10 cellular contexts compared by ENCODE assay signal in genomic region chr5:135729582-135729879, GRCh38.
DNase-seq lines count a peak whose midpoint lies in the region; ATAC-seq and TF ChIP-seq lines count a peak whose summit lies in the region.
"Had no signal": no experiment of that assay in that cellular context is flagged by ENCODE, and none has a peak within 500 bp of the region (broad histone marks: within the 10 kb centered on the region; RNA-seq: fewer than 3 reads in every experiment).

No MANE protein-coding gene starts in this region.

- no peak overlapping the region for H3K9ac ChIP-seq in neural progenitor cell

- no peak overlapping the region for H3K27ac ChIP-seq in neural progenitor cell

- H3K4me1 Mint-ChIP-seq in neural progenitor cell: peaks cover 2% of the 10 kb centered on the region

- H3K79me2 ChIP-seq in neural progenitor cell (ENCODE audit: low read depth): no peaks in the 10 kb centered on the region

- H3K4me2 ChIP-seq in neural progenitor cell: no peak overlapping the region

- H3K27me3 Mint-ChIP-seq in neural progenitor cell (ENCODE audit: insufficient read depth, low read depth): no peaks in the 10 kb centered on the region

- no peaks in the 10 kb centered on the region for H3K36me3 Mint-ChIP-seq in neural progenitor cell

- ATAC-seq in HG03175 (IDR thresholded peaks at IDR 0.05; ENCODE audit: unreplicated experiment): no peak

- no peak overlapping the region for H2AFZ ChIP-seq in neural progenitor cell (replicated peaks)

- no peaks in the 10 kb centered on the region for H3K36me3 ChIP-seq in neural progenitor cell

- H3K4me1 ChIP-seq in neural progenitor cell: no peaks in the 10 kb centered on the region

- H4K20me1 ChIP-seq in neural progenitor cell (ENCODE audit: low read depth): no peaks in the 10 kb centered on the region

- H3K27me3 ChIP-seq in neural progenitor cell: no peaks in the 10 kb centered on the region

- H3F3A ChIP-seq in neural progenitor cell (ENCODE audit: low read depth): no peaks in the 10 kb centered on the region

- no peak overlapping the region for H3K4me3 Mint-ChIP-seq in neural progenitor cell

- no peak overlapping the region for H3K4me3 ChIP-seq in neural progenitor cell

- peak; percentile 66 for TF ChIP-seq CTCF in neural progenitor cell (IDR thresholded peaks at IDR 0.05)

- H3K9me3 Mint-ChIP-seq in neural progenitor cell: no peaks in the 10 kb centered on the region

- H3K9me3 ChIP-seq in neural progenitor cell (ENCODE audit: low read depth): no peaks in the 10 kb centered on the region

- no peak overlapping the region for H3K27ac Mint-ChIP-seq in neural progenitor cell

- DNase-seq in DMS53 (lab: John Stamatoyannopoulos, UW): peak; percentile 53
- peak; percentile 29 for DNase-seq in NCI-H146 (lab: John Stamatoyannopoulos, UW)
- DNase-seq in cerebellar cortex (ENCODE audit: low spot score): peak; percentile 11
- peak; percentile 25 for DNase-seq in neural progenitor cell (ENCODE audit: low spot score)
- DNase-seq in stimulated activated CD4-positive, alpha-beta T cell treated with anti-CD3 and anti-CD28 coated beads, Interleukin-4, amount 100 ng/mL, for 24 hours: no peak
- no peak for DNase-seq in activated T-cell treated with anti-CD3 and anti-CD28 coated beads, Interleukin-2, amount 50 U/mL, for 1 hour
- no peak for DNase-seq in islet precursor cell
- DNase-seq: dermis blood vessel endothelial cell, DND-41 had no signal

Comparison
In these comparisons a context has a peak if more than half of its experiments do, and no peak if none do; other contexts are left out.
1. DNase-seq: peak in DMS53 (single experiment), NCI-H146 (single experiment), cerebellar cortex (single experiment) and neural progenitor cell (single experiment); none in stimulated activated CD4-positive, alpha-beta T cell treated with anti-CD3 and anti-CD28 coated beads, Interleukin-4, amount 100 ng/mL, for 24 hours (single experiment), activated T-cell treated with anti-CD3 and anti-CD28 coated beads, Interleukin-2, amount 50 U/mL, for 1 hour (single experiment) and islet precursor cell (single experiment).